ENCODE assay signal across 10 cellular contexts in the genomic region with DNA sequence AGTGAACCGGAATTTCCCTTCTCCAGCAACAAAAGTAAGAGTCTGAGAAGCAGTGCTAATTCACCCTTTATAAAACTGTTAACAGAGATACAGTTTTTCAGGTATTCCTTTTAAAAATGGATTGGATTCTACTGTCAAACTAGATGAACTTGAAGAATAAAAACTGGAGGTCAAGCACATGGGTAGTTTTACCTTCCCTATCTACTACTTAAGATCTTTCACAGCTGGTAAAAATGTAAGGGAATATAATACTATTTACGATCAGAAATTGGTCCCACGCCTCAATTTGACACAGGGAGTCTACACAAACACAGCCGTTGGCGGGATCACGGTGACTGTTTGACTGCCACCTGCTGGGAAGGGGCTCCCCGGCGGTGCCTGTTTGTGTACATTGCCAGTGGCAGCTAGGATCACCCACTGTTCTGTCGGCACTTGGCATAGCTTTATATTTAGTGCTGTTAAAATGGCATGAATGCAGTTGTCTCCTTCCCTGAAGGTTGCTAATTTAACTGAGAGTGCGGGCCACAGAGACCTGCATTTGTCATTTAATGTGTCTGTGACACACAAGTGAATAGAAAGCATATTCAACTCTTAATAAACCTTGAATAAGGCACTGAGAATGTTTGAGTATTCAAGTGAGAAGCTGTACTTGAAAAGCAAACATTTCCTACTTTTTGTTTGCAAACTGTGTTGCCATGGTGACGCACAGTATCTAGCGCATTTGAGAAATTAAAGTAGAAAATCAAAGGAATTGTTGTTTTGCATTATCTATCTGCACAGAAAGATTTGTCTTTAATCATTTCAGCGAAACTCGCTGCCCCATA. TPM values are rescaled to one million over a fixed set of nuclear protein-coding genes. Genes with fewer than 3 reads are reported as not detected.
A peak's percentile ranks its signal among the peaks of the same experiment; 100 is the strongest.
DNase-seq lines count a peak whose midpoint lies in the region; ATAC-seq and TF ChIP-seq lines count a peak whose summit lies in the region.
"Had no signal": no experiment of that assay in that cellular context is flagged by ENCODE, and none has a peak within 500 bp of the region (broad histone marks: within the 10 kb centered on the region; RNA-seq: fewer than 3 reads in every experiment).

No MANE protein-coding gene starts in this region.

- H3K27ac Mint-ChIP-seq in chondrocyte (ENCODE audit: unreplicated experiment) (peak overlapping the region; percentile 15), nephron (no peak overlapping the region)
- H3K27ac Mint-ChIP-seq: stimulated activated memory B cell treated with anti-CD40 and anti-IgM and Interleukin-4, amounts not matched to agents 10 μg/mL and 1 μg/mL and 100 μg/mL, for 72 hours had no signal

- peaks cover 13% of the 10 kb centered on the region for H3K36me3 Mint-ChIP-seq in chondrocyte (ENCODE audit: low read depth)
- H3K36me3 Mint-ChIP-seq in nephron (ENCODE audit: low read depth): peaks cover 53% of the 10 kb centered on the region

- TF ChIP-seq CTCF in chondrocyte (IDR thresholded peaks at IDR 0.05) (peak; percentile 75), nephron (IDR thresholded peaks at IDR 0.05; ENCODE audit: unreplicated experiment in 3 of 3) (peak; percentile 38 to 51 (median 39))

- H3K9me3 Mint-ChIP-seq in chondrocyte (ENCODE audit: low read depth): no peaks in the 10 kb centered on the region
- no peaks in the 10 kb centered on the region for H3K9me3 Mint-ChIP-seq in nephron
- H3K9me3 Mint-ChIP-seq: stimulated activated memory B cell treated with anti-CD40 and anti-IgM and Interleukin-4, amounts not matched to agents 10 μg/mL and 1 μg/mL and 100 μg/mL, for 72 hours had no signal

- H3K4me3 Mint-ChIP-seq in chondrocyte (ENCODE audit: unreplicated experiment): no peak overlapping the region
- H3K4me3 Mint-ChIP-seq in nephron: no peak overlapping the region
- H3K4me3 Mint-ChIP-seq: stimulated activated memory B cell treated with anti-CD40 and anti-IgM and Interleukin-4, amounts not matched to agents 10 μg/mL and 1 μg/mL and 100 μg/mL, for 72 hours had no signal

- H3K4me1 Mint-ChIP-seq in chondrocyte (ENCODE audit: low read depth): peaks cover 20% of the 10 kb centered on the region
- no peaks in the 10 kb centered on the region for H3K4me1 Mint-ChIP-seq in nephron
- H3K4me1 Mint-ChIP-seq: stimulated activated memory B cell treated with anti-CD40 and anti-IgM and Interleukin-4, amounts not matched to agents 10 μg/mL and 1 μg/mL and 100 μg/mL, for 72 hours had no signal

- H3K27me3 Mint-ChIP-seq in chondrocyte (ENCODE audit: low read depth) (no peaks in the 10 kb centered on the region), nephron (ENCODE audit: low read depth) (no peaks in the 10 kb centered on the region)
- H3K27me3 Mint-ChIP-seq: stimulated activated memory B cell treated with anti-CD40 and anti-IgM and Interleukin-4, amounts not matched to agents 10 μg/mL and 1 μg/mL and 100 μg/mL, for 72 hours had no signal

- ATAC-seq in HG03135 (IDR thresholded peaks at IDR 0.05; ENCODE audit: unreplicated experiment) (no peak), GM21381 (IDR thresholded peaks at IDR 0.05; ENCODE audit: unreplicated experiment) (no peak)
- ATAC-seq: stimulated activated memory B cell treated with anti-CD40 and anti-IgM and Interleukin-4, amounts not matched to agents 10 μg/mL and 1 μg/mL and 100 μg/mL, for 72 hours had no signal

- DNase-seq in ELF-1 (ENCODE audit: low read depth, low spot score) (peak; percentile 23), NCI-H187 (lab: John Stamatoyannopoulos, UW) (peak; percentile 63), chondrocyte (ENCODE audit: low spot score) (no peak), germinal center (ENCODE audit: low spot score) (no peak), NK-92 (lab: John Stamatoyannopoulos, UW; ENCODE audit: unreplicated experiment) (no peak)

RNA-seq across cellular contexts. Expression of gene ABCG8, which starts 59.6 kb away (rescaled TPM):
- total RNA-seq in chondrocyte: not detected in 3 replicates
- total RNA-seq: activated CD8-positive, alpha-beta memory T cell treated with anti-CD3 and anti-CD28 coated beads for 36 hours had no signal

RNA-seq across cellular contexts. Expression of gene ABCG5, which starts 59.7 kb away (rescaled TPM):
- total RNA-seq in chondrocyte: not detected in 3 replicates
- total RNA-seq: activated CD8-positive, alpha-beta memory T cell treated with anti-CD3 and anti-CD28 coated beads for 36 hours had no signal

Comparison
In these comparisons a context has a peak if more than half of its experiments do, and no peak if none do; other contexts are left out.
1. DNase-seq: peak in ELF-1 (single experiment) and NCI-H187 (2 of 2); none in chondrocyte (single experiment), germinal center (single experiment) and NK-92 (single experiment).